1 cellular context compared by ENCODE assay signal in genomic region chr2:26786207-26787023, GRCh38.
TF ChIP-seq lines count a peak whose summit lies in the region.

No MANE protein-coding gene starts in this region.

TF ChIP-seq in K562, 482 proteins besides CTCF, POLR2A, EP300 and RAD21 (continued from another document):
- TF ChIP-seq RNF219 (CRISPR knock-in tag; IDR thresholded peaks at IDR 0.05) (no peak), ETV1 (tag; conservative IDR thresholded peaks at IDR 0.05; ENCODE audit: low read depth) (0 out of 2 replicates have a peak, but pooled peaks have one; percentile 7), HNRNPL (IDR thresholded peaks at IDR 0.05; ENCODE audit: low read depth, low read length) (0 out of 2 replicates have a peak, but pooled peaks have one; percentile 35), ZBTB43 (CRISPR knock-in tag; IDR thresholded peaks at IDR 0.05) (peak; percentile 43; the same call in 1 of the 2 replicates), HCFC1 (IDR thresholded peaks at IDR 0.05; ENCODE audit: low read depth, low read length) (no peak), ZNF263 (CRISPR knock-in tag; IDR thresholded peaks at IDR 0.05; ENCODE audit: borderline replicate concordance) (peak; percentile 21; the same call in 1 of the 2 replicates), CBX5 (IDR thresholded peaks at IDR 0.05; ENCODE audit: borderline replicate concordance, low read depth) (no peak), ZBTB33 (CRISPR knock-in tag; IDR thresholded peaks at IDR 0.05) (peak; percentile 9; the same call in 1 of the 2 replicates), TGIF2 (CRISPR knock-in tag; IDR thresholded peaks at IDR 0.05) (peak; percentile 96), SMARCE1 (IDR thresholded peaks at IDR 0.05) (0 out of 2 replicates have a peak, but pooled peaks have one; percentile 5), MNT (conservative IDR thresholded peaks at IDR 0.05) (0 out of 4 replicates have a peak, but pooled peaks of 1 of the 2 experiments have one; percentile 3), ZHX1 (conservative IDR thresholded peaks at IDR 0.05; ENCODE audit: low read length) (no peak), ZBTB7A (IDR thresholded peaks at IDR 0.05; ENCODE audit: borderline replicate concordance, control insufficient read depth, low read depth, low read length) (peak; percentile 88; the same call in 1 of the 2 replicates), DPF2 (IDR thresholded peaks at IDR 0.05) (0 out of 2 replicates have a peak, but pooled peaks have one; percentile 7), TFAP4 (CRISPR knock-in tag; IDR thresholded peaks at IDR 0.05; ENCODE audit: borderline replicate concordance) (peak; percentile 19; the same call in 1 of the 2 replicates), ZNF79 (CRISPR knock-in tag; IDR thresholded peaks at IDR 0.05; ENCODE audit: low read depth) (no peak), MAZ (CRISPR knock-in tag; conservative IDR thresholded peaks at IDR 0.05 in 1 of 2, IDR thresholded peaks at IDR 0.05 in 1 of 2) (0 out of 4 replicates have a peak, but pooled peaks of 1 of the 2 experiments have one; percentile 13), TOE1 (IDR thresholded peaks at IDR 0.05; ENCODE audit: borderline replicate concordance) (no peak), TOE1 (CRISPR knock-in tag; IDR thresholded peaks at IDR 0.05; ENCODE audit: borderline replicate concordance, low read depth) (peak; percentile 48; the same call in 1 of the 2 replicates), BRD9 (IDR thresholded peaks at IDR 0.05; ENCODE audit: low read depth, partially characterized antibody) (no peak), SMARCA5 (IDR thresholded peaks at IDR 0.05) (0 out of 2 replicates have a peak, but pooled peaks have one; percentile 11), BCOR (IDR thresholded peaks at IDR 0.05) (peak; percentile 61), RBM39 (optimal IDR thresholded peaks at IDR 0.05; ENCODE audit: low read depth, low read length) (no peak), TSHZ1 (CRISPR knock-in tag; IDR thresholded peaks at IDR 0.05) (no peak), HDGF (IDR thresholded peaks at IDR 0.05) (no peak), NCOR1 (IDR thresholded peaks at IDR 0.05) (no peak), MLLT1 (IDR thresholded peaks at IDR 0.05) (0 out of 4 replicates have a peak, but pooled peaks of 1 of the 2 experiments have one; percentile 13), ZNF75A (CRISPR knock-in tag; IDR thresholded peaks at IDR 0.05) (no peak)
